Comparison of ENCODE assay signal across 8 cellular contexts in the genomic region with DNA sequence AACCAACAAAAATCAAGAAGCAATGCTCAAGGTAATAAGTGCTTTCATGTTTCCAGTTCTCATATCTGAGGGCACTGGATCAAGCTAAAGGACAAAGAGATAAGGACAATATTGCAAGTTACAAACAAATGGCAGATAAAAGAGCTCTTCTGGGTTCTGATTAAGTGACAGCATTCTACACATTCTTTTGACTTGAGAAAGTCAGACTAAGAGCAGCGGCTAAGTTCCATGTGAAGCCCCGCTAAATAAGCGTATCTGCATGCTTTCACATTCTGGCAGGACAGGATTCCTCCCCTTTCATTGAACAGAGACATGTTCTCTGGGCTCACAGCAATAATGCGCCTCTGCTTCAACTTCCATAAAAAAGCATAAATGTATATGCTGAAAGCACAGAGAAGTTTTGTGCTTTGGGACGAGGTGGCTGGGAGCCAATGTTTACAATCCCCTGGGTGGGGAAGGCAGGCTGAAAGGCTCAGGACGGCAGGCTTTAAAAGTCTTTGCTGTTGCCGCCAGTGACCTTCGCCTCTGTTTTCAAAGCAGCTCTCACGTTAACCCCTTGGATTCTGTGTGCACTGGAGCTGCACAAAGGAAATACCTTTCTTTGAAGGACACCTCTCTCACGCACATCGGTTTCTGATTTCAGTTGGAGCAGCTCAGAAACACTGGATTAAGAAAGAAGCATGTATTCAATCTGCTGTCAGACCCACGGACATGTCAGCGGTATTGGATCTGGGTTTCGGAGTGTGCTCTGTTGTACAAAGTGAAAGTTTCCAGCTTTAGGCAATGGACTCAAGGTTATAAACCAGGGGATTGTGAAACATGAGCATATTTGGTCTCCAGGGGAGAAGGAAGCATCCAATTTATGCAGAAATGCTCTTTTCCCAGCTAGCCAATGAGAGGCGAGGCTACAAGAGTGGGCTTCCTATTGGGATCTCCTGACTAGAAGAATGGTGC.
A peak's percentile ranks its signal among the peaks of the same experiment; 100 is the strongest.
DNase-seq lines count a peak whose midpoint lies in the region; ATAC-seq and TF ChIP-seq lines count a peak whose summit lies in the region.

No MANE protein-coding gene starts in this region.

- H3K36me3 ChIP-seq in RWPE2 (ENCODE audit: low read depth) (peaks cover 6% of the 10 kb centered on the region; the same call in 1 of the 2 replicates), endocrine pancreas (ENCODE audit: control insufficient read depth, insufficient read depth, low read length) (no peaks in the 10 kb centered on the region), mesenchymal stem cell (ENCODE audit: control insufficient read depth in 1 of 2, insufficient read depth in 2 of 2, low read depth in 1 of 2, low read length in 2 of 2) (peaks cover 0 to 5% of the 10 kb centered on the region in 2 experiments), thymus (ENCODE audit: control insufficient read depth, insufficient read depth) (peaks cover 5% of the 10 kb centered on the region)

- peak overlapping the region; percentile 49 for H2AK5ac ChIP-seq in mesenchymal stem cell (ENCODE audit: low read length, severe bottlenecking)

- H3K9me3 ChIP-seq in RWPE2 (ENCODE audit: severe bottlenecking) (no peaks in the 10 kb centered on the region), endocrine pancreas (ENCODE audit: control insufficient read depth, low read length) (no peaks in the 10 kb centered on the region), mesenchymal stem cell (ENCODE audit: control insufficient read depth, low read length) (no peaks in the 10 kb centered on the region), thymus (ENCODE audit: control insufficient read depth) (no peaks in the 10 kb centered on the region)

- under 1% methylated on average over 14 of the region's 15 CpGs for WGBS in mesenchymal stem cell
- 54% methylated on average over 15 of the region's 15 CpGs for WGBS in thymus

- H3K4me3 ChIP-seq in RWPE2 (ENCODE audit: severe bottlenecking): peak overlapping the region; percentile 20
- H3K4me3 ChIP-seq in endocrine pancreas (ENCODE audit: control insufficient read depth, insufficient read depth, low read length): peak overlapping the region; percentile 90
- peak overlapping the region in 1 of 2 experiments; percentile 78 for H3K4me3 ChIP-seq in mesenchymal stem cell (ENCODE audit: insufficient read depth in 1 of 2, low read depth in 1 of 2, low read length in 2 of 2)
- peak overlapping the region; percentile 24 for H3K4me3 ChIP-seq in thymus (ENCODE audit: low read length)

- TF ChIP-seq CTCF in RWPE2 (IDR thresholded peaks at IDR 0.05; ENCODE audit: poor library complexity, severe bottlenecking): no peak

- H2BK120ac ChIP-seq in mesenchymal stem cell (ENCODE audit: low read depth, low read length): peak overlapping the region; percentile 54

- peak overlapping the region; percentile 75 for H3K4me2 ChIP-seq in mesenchymal stem cell (ENCODE audit: low read length, poor library complexity, severe bottlenecking)

- ATAC-seq in RWPE2 (ENCODE audit: low read depth) (peak; percentile 62), GM21619 (IDR thresholded peaks at IDR 0.05; ENCODE audit: unreplicated experiment) (no peak), GM18868 (IDR thresholded peaks at IDR 0.05; ENCODE audit: unreplicated experiment) (no peak)

- no peaks in the 10 kb centered on the region for H3K27me3 ChIP-seq in RWPE2 (ENCODE audit: insufficient read depth, poor library complexity, severe bottlenecking)
- no peaks in the 10 kb centered on the region for H3K27me3 ChIP-seq in endocrine pancreas (ENCODE audit: control insufficient read depth, insufficient read depth, low read length)
- H3K27me3 ChIP-seq in mesenchymal stem cell (ENCODE audit: control insufficient read depth in 1 of 2, insufficient read depth in 1 of 2, low read length in 2 of 2): no peaks in the 10 kb centered on the region
- H3K27me3 ChIP-seq in thymus (ENCODE audit: control insufficient read depth, insufficient read depth): no peaks in the 10 kb centered on the region

- no peak overlapping the region for H2BK15ac ChIP-seq in mesenchymal stem cell (ENCODE audit: low read depth, poor library complexity, severe bottlenecking)

- DNase-seq in NCI-H748 (lab: John Stamatoyannopoulos, UW; ENCODE audit: unreplicated experiment): peak; percentile 65
- DNase-seq in NCI-H748 treated with DMSO at 0.1 percent for 48 hours (lab: John Stamatoyannopoulos, UW): no peak
- DNase-seq in RWPE2 (ENCODE audit: low spot score): no peak
- peak; percentile 95 for DNase-seq in mesenchymal stem cell

- H3K4me1 ChIP-seq in RWPE2 (ENCODE audit: insufficient read depth, poor library complexity, severe bottlenecking) (peaks cover 28% of the 10 kb centered on the region), endocrine pancreas (ENCODE audit: control insufficient read depth, insufficient read depth, low read length) (no peaks in the 10 kb centered on the region), mesenchymal stem cell (ENCODE audit: control insufficient read depth, insufficient read depth, low read depth, low read length) (peaks cover 9% of the 10 kb centered on the region), thymus (ENCODE audit: control insufficient read depth, insufficient read depth, low read length) (peaks cover 6% of the 10 kb centered on the region)

- H2AFZ ChIP-seq in mesenchymal stem cell (ENCODE audit: low read depth, low read length): no peak overlapping the region

- no peak overlapping the region for H3K14ac ChIP-seq in mesenchymal stem cell (ENCODE audit: low read length in 2 of 2)

- peak overlapping the region; percentile 28 to 85 for H3K18ac ChIP-seq in mesenchymal stem cell (ENCODE audit: low read depth in 1 of 2, low read length in 2 of 2)

- H3K27ac ChIP-seq in RWPE2 (ENCODE audit: poor library complexity, severe bottlenecking): peak overlapping the region; percentile 69
- H3K27ac ChIP-seq in mesenchymal stem cell (ENCODE audit: low read length, poor library complexity, severe bottlenecking): peak overlapping the region; percentile 99
- peak overlapping the region; percentile 62 for H3K27ac ChIP-seq in thymus (ENCODE audit: low read depth)

- peak overlapping the region; percentile 92 for H2BK5ac ChIP-seq in mesenchymal stem cell (ENCODE audit: low read depth, low read length, poor library complexity, severe bottlenecking)

- H3K79me1 ChIP-seq in mesenchymal stem cell (replicated peaks; ENCODE audit: low read length, poor library complexity, severe bottlenecking): peaks cover 3% of the 10 kb centered on the region

- no peak overlapping the region for H4K91ac ChIP-seq in mesenchymal stem cell (ENCODE audit: low read length)

- no peak overlapping the region for H3K23ac ChIP-seq in mesenchymal stem cell (ENCODE audit: low read length in 2 of 2)

- no peak overlapping the region for H4K8ac ChIP-seq in mesenchymal stem cell (ENCODE audit: low read length)

- H2BK12ac ChIP-seq in mesenchymal stem cell (ENCODE audit: low read length in 2 of 2): peak overlapping the region in 1 of 2 experiments; percentile 87

- peak overlapping the region; percentile 70 for H3K9ac ChIP-seq in endocrine pancreas (ENCODE audit: control insufficient read depth, insufficient read depth, low read length)
- H3K9ac ChIP-seq in mesenchymal stem cell (ENCODE audit: low read length): peak overlapping the region; percentile 89

- H3K4ac ChIP-seq in mesenchymal stem cell (ENCODE audit: low read depth in 1 of 2, low read length in 2 of 2): peak overlapping the region in 1 of 2 experiments; percentile 2

Comparison
In these comparisons a context has a peak if more than half of its experiments do, and no peak if none do; other contexts are left out.
1. DNase-seq: peak in NCI-H748 (single experiment) and mesenchymal stem cell (single experiment); none in NCI-H748 treated with DMSO at 0.1 percent for 48 hours (single experiment) and RWPE2 (single experiment).
2. Peak in every context shown above with its lines, with median percentiles within 50 percentile points of each other: H3K27ac ChIP-seq.